Comparison of ENCODE assay signal across 1 cellular context in the genomic region with DNA sequence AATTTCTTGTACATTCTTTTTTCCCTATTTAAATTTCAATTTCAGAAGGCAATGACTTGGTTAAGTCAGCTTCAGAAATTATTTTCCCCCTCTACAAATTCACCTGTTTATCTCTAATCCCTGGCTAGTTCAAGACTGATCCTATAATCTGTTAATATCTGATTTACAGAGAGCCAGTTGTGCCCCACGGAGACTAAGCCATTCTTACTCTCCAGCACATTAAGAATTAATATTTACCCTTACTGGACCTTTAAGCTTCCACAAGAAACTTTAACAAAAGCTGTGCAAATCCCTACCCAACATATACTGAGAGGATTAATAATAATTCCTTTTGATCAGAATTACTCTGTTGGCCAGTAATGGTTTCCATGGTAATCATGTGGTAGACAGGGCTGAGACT.
TF ChIP-seq lines count a peak whose summit lies in the region.

No MANE protein-coding gene starts in this region.

TF ChIP-seq in GM23338, 12 proteins besides CTCF, POLR2A, EP300 and RAD21 (continued from another document):
- TF ChIP-seq ZNF462 (CRISPR knock-in tag; IDR thresholded peaks at IDR 0.05) (no peak), JUNB (IDR thresholded peaks at IDR 0.05; ENCODE audit: unreplicated experiment) (no peak), ZNF114 (CRISPR knock-in tag; IDR thresholded peaks at IDR 0.05) (no peak)
TF ChIP-seq in GM23338: peak in this region for 0.
